1 cellular context compared by ENCODE assay signal in the genomic region with DNA sequence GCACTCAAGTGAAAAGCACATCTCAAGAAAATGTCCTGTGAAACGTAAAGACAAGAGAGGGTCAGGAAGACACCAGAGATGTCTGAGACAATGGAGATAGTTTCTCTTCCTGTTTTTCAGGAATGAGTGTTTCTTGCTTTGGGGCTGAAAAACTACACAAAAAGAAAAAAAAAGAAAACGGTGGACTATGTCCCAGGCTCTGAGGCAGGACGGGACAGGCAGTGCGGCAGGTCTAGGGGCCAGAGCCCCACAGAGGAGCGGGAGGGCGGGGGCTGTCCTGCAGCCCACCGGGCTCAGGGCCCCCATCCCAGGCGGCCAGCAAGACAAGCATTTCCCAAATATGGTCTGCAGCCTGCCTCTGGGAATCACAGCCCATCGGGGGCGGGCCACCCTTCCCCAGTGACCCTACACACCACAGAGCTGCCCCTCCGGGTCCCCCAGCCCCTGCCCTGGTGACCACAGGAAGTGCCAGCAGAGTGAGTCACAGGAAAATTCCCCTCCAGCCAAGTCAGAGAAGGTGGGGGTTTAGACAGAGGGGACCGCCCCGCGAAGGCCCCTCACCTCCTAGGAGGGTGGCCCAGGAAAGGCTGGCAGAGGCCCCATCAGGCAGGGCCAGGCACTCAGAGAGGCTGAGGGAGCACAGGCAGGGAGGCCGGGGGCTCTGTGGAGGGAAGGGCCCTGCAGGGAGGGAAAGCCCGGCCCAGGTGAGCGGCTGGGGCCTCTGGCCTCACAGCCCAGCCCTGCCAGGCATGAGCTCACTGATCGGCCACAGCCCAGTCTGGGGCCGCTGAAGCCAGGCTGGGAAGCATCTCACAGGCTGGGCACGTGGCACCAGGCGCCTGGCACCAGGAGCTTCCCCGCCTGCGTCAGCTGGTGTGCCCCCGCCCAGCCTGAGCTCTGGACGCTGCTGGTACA.
TF ChIP-seq lines count a peak whose summit lies in the region.

No MANE protein-coding gene starts in this region.

TF ChIP-seq in HepG2, 621 proteins besides CTCF, POLR2A, EP300 and RAD21 (continued from another document and continues in another):
- TF ChIP-seq, protein P1, sequence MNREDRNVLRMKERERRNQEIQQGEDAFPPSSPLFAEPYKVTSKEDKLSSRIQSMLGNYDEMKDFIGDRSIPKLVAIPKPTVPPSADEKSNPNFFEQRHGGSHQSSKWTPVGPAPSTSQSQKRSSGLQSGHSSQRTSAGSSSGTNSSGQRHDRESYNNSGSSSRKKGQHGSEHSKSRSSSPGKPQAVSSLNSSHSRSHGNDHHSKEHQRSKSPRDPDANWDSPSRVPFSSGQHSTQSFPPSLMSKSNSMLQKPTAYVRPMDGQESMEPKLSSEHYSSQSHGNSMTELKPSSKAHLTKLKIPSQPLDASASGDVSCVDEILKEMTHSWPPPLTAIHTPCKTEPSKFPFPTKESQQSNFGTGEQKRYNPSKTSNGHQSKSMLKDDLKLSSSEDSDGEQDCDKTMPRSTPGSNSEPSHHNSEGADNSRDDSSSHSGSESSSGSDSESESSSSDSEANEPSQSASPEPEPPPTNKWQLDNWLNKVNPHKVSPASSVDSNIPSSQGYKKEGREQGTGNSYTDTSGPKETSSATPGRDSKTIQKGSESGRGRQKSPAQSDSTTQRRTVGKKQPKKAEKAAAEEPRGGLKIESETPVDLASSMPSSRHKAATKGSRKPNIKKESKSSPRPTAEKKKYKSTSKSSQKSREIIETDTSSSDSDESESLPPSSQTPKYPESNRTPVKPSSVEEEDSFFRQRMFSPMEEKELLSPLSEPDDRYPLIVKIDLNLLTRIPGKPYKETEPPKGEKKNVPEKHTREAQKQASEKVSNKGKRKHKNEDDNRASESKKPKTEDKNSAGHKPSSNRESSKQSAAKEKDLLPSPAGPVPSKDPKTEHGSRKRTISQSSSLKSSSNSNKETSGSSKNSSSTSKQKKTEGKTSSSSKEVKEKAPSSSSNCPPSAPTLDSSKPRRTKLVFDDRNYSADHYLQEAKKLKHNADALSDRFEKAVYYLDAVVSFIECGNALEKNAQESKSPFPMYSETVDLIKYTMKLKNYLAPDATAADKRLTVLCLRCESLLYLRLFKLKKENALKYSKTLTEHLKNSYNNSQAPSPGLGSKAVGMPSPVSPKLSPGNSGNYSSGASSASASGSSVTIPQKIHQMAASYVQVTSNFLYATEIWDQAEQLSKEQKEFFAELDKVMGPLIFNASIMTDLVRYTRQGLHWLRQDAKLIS (CRISPR knock-in tag; IDR thresholded peaks at IDR 0.05), result peak; percentile 56; the same call in 1 of the 2 replicates
- TF ChIP-seq HOXA9 (CRISPR knock-in tag; IDR thresholded peaks at IDR 0.05; ENCODE audit: borderline replicate concordance) (no peak), SP4 (CRISPR knock-in tag; IDR thresholded peaks at IDR 0.05) (peak; percentile 92), EEA1 (CRISPR knock-in tag; IDR thresholded peaks at IDR 0.05; ENCODE audit: borderline replicate concordance) (0 out of 2 replicates have a peak, but pooled peaks have one; percentile 68), ZNF225 (CRISPR knock-in tag; IDR thresholded peaks at IDR 0.05) (no peak; the same call in 1 of the 2 replicates), MED1 (CRISPR knock-in tag; IDR thresholded peaks at IDR 0.05) (peak; percentile 99), SNRNP70 (IDR thresholded peaks at IDR 0.05; ENCODE audit: low read depth, low read length) (no peak), SIX4 (CRISPR knock-in tag; IDR thresholded peaks at IDR 0.05) (peak; percentile 73), BORCS8-MEF2B (CRISPR knock-in tag; IDR thresholded peaks at IDR 0.05) (no peak; the same call in 1 of the 2 replicates), ZNF607 (CRISPR knock-in tag; IDR thresholded peaks at IDR 0.05; ENCODE audit: borderline replicate concordance) (peak; percentile 94; the same call in 1 of the 2 replicates), RFXANK (CRISPR knock-in tag; IDR thresholded peaks at IDR 0.05) (0 out of 2 replicates have a peak, but pooled peaks have one; percentile 43), ARID2 (CRISPR knock-in tag; IDR thresholded peaks at IDR 0.05; ENCODE audit: borderline replicate concordance) (peak; percentile 91), SAP130 (CRISPR knock-in tag; IDR thresholded peaks at IDR 0.05; ENCODE audit: low read depth) (peak; percentile 96), ZNF3 (CRISPR knock-in tag; IDR thresholded peaks at IDR 0.05) (no peak), RBM22 (optimal IDR thresholded peaks at IDR 0.05; ENCODE audit: low read length) (peak; percentile 94), ZNF703 (CRISPR knock-in tag; IDR thresholded peaks at IDR 0.05; ENCODE audit: borderline replicate concordance) (0 out of 2 replicates have a peak, but pooled peaks have one; percentile 27), PAX8 (CRISPR knock-in tag; IDR thresholded peaks at IDR 0.05; ENCODE audit: borderline replicate concordance) (no peak), ZNF670 (CRISPR knock-in tag; IDR thresholded peaks at IDR 0.05; ENCODE audit: borderline replicate concordance) (peak; percentile 98), ZNF720 (CRISPR knock-in tag; IDR thresholded peaks at IDR 0.05) (no peak), EZH2 (conservative IDR thresholded peaks at IDR 0.05; ENCODE audit: low read depth, low read length) (no peak), HNF4A (CRISPR knock-in tag; IDR thresholded peaks at IDR 0.05) (peak; percentile 75), KDM4B (CRISPR knock-in tag; IDR thresholded peaks at IDR 0.05) (no peak; the same call in 1 of the 2 replicates), ZSCAN25 (CRISPR knock-in tag; IDR thresholded peaks at IDR 0.05) (peak; percentile 89), ZNF282 (IDR thresholded peaks at IDR 0.05; ENCODE audit: partially characterized antibody) (no peak), ZBTB20 (CRISPR knock-in tag; IDR thresholded peaks at IDR 0.05; ENCODE audit: borderline replicate concordance, low read depth) (peak; percentile 75), GATAD1 (CRISPR knock-in tag; IDR thresholded peaks at IDR 0.05) (peak; percentile 69; the same call in 1 of the 2 replicates), ZNF260 (CRISPR knock-in tag; IDR thresholded peaks at IDR 0.05; ENCODE audit: borderline replicate concordance, low read depth) (no peak), ZNF552 (CRISPR knock-in tag; IDR thresholded peaks at IDR 0.05; ENCODE audit: borderline replicate concordance) (0 out of 2 replicates have a peak, but pooled peaks have one; percentile 19), ZNF121 (CRISPR knock-in tag; IDR thresholded peaks at IDR 0.05) (peak; percentile 56; the same call in 1 of the 2 replicates), SALL1 (CRISPR knock-in tag; IDR thresholded peaks at IDR 0.05) (peak; percentile 97)
- TF ChIP-seq, protein P2, sequence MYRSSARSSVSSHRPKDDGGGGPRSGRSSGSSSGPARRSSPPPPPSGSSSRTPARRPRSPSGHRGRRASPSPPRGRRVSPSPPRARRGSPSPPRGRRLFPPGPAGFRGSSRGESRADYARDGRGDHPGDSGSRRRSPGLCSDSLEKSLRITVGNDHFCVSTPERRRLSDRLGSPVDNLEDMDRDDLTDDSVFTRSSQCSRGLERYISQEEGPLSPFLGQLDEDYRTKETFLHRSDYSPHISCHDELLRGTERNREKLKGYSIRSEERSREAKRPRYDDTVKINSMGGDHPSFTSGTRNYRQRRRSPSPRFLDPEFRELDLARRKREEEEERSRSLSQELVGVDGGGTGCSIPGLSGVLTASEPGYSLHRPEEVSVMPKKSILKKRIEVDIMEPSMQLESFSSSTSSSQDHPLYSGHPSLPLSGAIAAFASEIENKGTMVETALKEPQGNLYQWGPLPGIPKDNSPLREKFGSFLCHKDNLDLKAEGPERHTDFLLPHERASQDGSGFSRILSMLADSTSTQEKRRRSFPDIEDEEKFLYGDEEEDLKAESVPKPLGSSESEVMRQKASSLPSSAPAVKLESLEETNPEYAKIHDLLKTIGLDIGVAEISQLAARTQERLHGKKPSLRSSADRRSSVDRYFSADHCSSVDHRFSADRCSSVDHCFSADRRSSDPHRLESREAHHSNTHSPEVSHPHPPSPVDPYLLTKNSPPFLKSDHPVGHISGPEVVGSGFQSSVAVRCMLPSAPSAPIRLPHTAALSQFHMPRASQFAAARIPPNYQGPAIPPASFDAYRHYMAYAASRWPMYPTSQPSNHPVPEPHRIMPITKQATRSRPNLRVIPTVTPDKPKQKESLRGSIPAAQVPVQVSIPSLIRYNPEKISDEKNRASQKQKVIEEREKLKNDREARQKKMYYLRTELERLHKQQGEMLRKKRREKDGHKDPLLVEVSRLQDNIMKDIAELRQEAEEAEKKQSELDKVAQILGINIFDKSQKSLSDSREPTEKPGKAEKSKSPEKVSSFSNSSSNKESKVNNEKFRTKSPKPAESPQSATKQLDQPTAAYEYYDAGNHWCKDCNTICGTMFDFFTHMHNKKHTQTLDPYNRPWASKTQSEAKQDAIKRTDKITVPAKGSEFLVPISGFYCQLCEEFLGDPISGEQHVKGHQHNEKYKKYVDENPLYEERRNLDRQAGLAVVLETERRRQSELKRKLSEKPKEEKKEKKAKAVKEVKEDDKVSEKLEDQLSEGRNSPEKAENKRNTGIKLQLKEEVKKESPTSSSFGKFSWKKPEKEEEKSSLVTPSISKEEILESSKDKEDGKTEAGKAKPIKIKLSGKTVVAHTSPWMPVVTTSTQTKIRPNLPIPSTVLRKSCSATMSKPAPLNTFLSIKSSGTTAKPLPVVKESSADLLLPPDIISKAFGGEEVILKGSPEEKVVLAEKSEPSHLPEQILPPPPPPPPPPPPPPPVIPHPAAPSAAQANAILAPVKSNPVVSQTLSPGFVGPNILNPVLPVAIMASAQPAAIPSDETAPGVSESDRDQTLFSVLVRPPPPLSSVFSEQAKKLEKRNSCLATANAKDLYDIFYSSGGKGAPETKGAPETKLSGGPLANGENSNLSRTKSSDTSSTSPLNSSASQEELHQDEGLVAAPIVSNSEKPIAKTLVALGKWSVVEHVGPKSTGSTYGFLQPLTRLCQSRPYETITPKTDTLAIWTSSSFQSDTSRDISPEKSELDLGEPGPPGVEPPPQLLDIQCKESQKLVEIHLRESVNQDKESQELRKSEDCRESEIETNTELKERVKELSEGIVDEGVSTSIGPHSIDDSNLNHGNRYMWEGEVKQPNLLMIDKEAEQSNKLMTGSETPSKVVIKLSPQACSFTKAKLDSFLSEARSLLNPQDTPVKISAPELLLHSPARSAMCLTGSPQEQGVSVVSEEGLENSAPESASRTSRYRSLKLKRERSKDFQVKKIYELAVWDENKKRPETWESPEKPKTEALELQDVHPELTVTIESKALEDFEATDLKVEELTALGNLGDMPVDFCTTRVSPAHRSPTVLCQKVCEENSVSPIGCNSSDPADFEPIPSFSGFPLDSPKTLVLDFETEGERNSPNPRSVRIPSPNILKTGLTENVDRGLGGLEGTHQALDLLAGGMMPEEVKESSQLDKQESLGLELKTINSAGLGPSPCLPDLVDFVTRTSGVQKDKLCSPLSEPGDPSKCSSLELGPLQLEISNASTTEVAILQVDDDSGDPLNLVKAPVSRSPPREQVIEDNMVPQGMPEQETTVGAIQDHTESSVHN (CRISPR knock-in tag; IDR thresholded peaks at IDR 0.05), result peak; percentile 42; the same call in 1 of the 2 replicates
- TF ChIP-seq, protein P3, sequence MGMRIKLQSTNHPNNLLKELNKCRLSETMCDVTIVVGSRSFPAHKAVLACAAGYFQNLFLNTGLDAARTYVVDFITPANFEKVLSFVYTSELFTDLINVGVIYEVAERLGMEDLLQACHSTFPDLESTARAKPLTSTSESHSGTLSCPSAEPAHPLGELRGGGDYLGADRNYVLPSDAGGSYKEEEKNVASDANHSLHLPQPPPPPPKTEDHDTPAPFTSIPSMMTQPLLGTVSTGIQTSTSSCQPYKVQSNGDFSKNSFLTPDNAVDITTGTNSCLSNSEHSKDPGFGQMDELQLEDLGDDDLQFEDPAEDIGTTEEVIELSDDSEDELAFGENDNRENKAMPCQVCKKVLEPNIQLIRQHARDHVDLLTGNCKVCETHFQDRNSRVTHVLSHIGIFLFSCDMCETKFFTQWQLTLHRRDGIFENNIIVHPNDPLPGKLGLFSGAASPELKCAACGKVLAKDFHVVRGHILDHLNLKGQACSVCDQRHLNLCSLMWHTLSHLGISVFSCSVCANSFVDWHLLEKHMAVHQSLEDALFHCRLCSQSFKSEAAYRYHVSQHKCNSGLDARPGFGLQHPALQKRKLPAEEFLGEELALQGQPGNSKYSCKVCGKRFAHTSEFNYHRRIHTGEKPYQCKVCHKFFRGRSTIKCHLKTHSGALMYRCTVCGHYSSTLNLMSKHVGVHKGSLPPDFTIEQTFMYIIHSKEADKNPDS (CRISPR knock-in tag; IDR thresholded peaks at IDR 0.05), result peak; percentile 94
- TF ChIP-seq, protein P4, sequence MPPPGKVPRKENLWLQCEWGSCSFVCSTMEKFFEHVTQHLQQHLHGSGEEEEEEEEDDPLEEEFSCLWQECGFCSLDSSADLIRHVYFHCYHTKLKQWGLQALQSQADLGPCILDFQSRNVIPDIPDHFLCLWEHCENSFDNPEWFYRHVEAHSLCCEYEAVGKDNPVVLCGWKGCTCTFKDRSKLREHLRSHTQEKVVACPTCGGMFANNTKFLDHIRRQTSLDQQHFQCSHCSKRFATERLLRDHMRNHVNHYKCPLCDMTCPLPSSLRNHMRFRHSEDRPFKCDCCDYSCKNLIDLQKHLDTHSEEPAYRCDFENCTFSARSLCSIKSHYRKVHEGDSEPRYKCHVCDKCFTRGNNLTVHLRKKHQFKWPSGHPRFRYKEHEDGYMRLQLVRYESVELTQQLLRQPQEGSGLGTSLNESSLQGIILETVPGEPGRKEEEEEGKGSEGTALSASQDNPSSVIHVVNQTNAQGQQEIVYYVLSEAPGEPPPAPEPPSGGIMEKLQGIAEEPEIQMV (CRISPR knock-in tag; IDR thresholded peaks at IDR 0.05; ENCODE audit: low read depth), result peak; percentile 90
- TF ChIP-seq, protein P5, sequence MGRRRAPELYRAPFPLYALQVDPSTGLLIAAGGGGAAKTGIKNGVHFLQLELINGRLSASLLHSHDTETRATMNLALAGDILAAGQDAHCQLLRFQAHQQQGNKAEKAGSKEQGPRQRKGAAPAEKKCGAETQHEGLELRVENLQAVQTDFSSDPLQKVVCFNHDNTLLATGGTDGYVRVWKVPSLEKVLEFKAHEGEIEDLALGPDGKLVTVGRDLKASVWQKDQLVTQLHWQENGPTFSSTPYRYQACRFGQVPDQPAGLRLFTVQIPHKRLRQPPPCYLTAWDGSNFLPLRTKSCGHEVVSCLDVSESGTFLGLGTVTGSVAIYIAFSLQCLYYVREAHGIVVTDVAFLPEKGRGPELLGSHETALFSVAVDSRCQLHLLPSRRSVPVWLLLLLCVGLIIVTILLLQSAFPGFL (CRISPR knock-in tag; IDR thresholded peaks at IDR 0.05), result no peak
- TF ChIP-seq, protein P6, sequence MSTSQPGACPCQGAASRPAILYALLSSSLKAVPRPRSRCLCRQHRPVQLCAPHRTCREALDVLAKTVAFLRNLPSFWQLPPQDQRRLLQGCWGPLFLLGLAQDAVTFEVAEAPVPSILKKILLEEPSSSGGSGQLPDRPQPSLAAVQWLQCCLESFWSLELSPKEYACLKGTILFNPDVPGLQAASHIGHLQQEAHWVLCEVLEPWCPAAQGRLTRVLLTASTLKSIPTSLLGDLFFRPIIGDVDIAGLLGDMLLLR (CRISPR knock-in tag; IDR thresholded peaks at IDR 0.05), result peak; percentile 83
- TF ChIP-seq, protein P7, sequence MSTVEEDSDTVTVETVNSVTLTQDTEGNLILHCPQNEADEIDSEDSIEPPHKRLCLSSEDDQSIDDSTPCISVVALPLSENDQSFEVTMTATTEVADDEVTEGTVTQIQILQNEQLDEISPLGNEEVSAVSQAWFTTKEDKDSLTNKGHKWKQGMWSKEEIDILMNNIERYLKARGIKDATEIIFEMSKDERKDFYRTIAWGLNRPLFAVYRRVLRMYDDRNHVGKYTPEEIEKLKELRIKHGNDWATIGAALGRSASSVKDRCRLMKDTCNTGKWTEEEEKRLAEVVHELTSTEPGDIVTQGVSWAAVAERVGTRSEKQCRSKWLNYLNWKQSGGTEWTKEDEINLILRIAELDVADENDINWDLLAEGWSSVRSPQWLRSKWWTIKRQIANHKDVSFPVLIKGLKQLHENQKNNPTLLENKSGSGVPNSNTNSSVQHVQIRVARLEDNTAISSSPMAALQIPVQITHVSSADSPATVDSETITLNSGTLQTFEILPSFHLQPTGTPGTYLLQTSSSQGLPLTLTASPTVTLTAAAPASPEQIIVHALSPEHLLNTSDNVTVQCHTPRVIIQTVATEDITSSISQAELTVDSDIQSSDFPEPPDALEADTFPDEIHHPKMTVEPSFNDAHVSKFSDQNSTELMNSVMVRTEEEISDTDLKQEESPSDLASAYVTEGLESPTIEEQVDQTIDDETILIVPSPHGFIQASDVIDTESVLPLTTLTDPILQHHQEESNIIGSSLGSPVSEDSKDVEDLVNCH (CRISPR knock-in tag; IDR thresholded peaks at IDR 0.05), result no peak
